36 cellular contexts compared by ENCODE assay signal in genomic region chr17:10234033-10234432, GRCh38.
"Had no signal": no experiment of that assay in that cellular context is flagged by ENCODE, and none has a peak within 500 bp of the region (broad histone marks: within the 10 kb centered on the region; RNA-seq: fewer than 3 reads in every experiment).

No MANE protein-coding gene starts in this region.

- H3K27ac ChIP-seq: adrenal gland, body of pancreas, brain microvascular endothelial cell, breast epithelium, cardiac muscle cell, VCaP had no signal

- FAIRE-seq: astrocyte, TTC549 had no signal

- ATAC-seq: activated CD8-positive, alpha-beta T cell treated with anti-CD3 and anti-CD28 coated beads for 36 hours; activated naive CD4-positive, alpha-beta T cell treated with anti-CD3 and anti-CD28 coated beads, Interleukin-2, amount 50 U/mL, for 72 hours; activated T-cell treated with anti-CD3 and anti-CD28 coated beads, Interleukin-2, amount 50 U/mL, for 4 hours; activated T-cell treated with anti-CD3 and anti-CD28 coated beads, Interleukin-2, amount 50 U/mL, for 72 hours; activated T-helper 17 cell treated with anti-CD3 and anti-CD28 coated beads, Interleukin-2, amount 50 U/mL, for 72 hours; body of pancreas had no signal

- H3K4me3 ChIP-seq: adrenal gland, body of pancreas, breast epithelium, cardiac muscle cell had no signal

- DNase-seq: activated B cell treated with CpG ODN at 0.5 μM for 24 hours; activated CD4-positive, alpha-beta memory T cell treated with anti-CD3 and anti-CD28 coated beads for 36 hours; activated CD4-positive, alpha-beta T cell treated with anti-CD3 and anti-CD28 coated beads for 4 hours; activated CD4-positive, alpha-beta T cell treated with anti-CD3 and anti-CD28 coated beads, Interleukin-2, amount 10 ng/mL, durations not matched to agents 24 days and 14 days; activated CD4-positive, alpha-beta T cell treated with anti-CD3 and anti-CD28 coated beads, Interleukin-2, amount 50 U/mL, for 1 hour; activated CD4-positive, alpha-beta T cell treated with anti-CD3 and anti-CD28 coated beads, Interleukin-2, amount 50 U/mL, for 4 hours; activated CD4-positive, CD25-positive, alpha-beta regulatory T cell treated with anti-CD3 and anti-CD28 coated beads, Interleukin-2, amount 50 U/mL, for 72 hours; activated CD8-positive, alpha-beta memory T cell treated with anti-CD3 and anti-CD28 coated beads, Interleukin-2, amount 50 U/mL, for 4 hours; activated CD8-positive, alpha-beta T cell treated with anti-CD3 and anti-CD28 coated beads for 36 hours; activated effector memory CD4-positive, alpha-beta T cell treated with anti-CD3 and anti-CD28 coated beads, Interleukin-2, amount 50 U/mL, for 16 hours; activated gamma-delta T cell treated with Interleukin-2 at 50 U/mL for 16 hours; activated naive CD4-positive, alpha-beta T cell; activated naive CD4-positive, alpha-beta T cell treated with anti-CD3 and anti-CD28 coated beads for 36 hours; activated naive CD4-positive, alpha-beta T cell treated with anti-CD3 and anti-CD28 coated beads, Interleukin-2, amount 50 U/mL, for 16 hours; activated naive CD8-positive, alpha-beta T cell treated with anti-CD3 and anti-CD28 coated beads, Interleukin-2, amount 10 ng/mL, durations not matched to agents 7 days and 5 days; activated T-cell treated with anti-CD3 and anti-CD28 coated beads for 4 hours; activated T-cell treated with anti-CD3 and anti-CD28 coated beads, Interleukin-2, amount 50 U/mL, for 1 hour; activated T-cell treated with anti-CD3 and anti-CD28 coated beads, Interleukin-2, amount 50 U/mL, for 4 hours; activated T-cell treated with anti-CD3 and anti-CD28 coated beads, Interleukin-2, amount 50 U/mL, for 72 hours; adrenal gland; amniotic stem cell; aorta; body of pancreas; brain microvascular endothelial cell; caudate nucleus; cerebellar nuclear complex; T-helper 1 cell; T-helper 2 cell; T-helper 9 cell had no signal

- H3K27me3 ChIP-seq: adrenal gland, body of pancreas, brain microvascular endothelial cell, breast epithelium, cardiac muscle cell had no signal

- H3K36me3 ChIP-seq: adrenal gland, brain microvascular endothelial cell, breast epithelium, cardiac muscle cell had no signal
